ENCODE assay signal across 24 cellular contexts in the genomic region with DNA sequence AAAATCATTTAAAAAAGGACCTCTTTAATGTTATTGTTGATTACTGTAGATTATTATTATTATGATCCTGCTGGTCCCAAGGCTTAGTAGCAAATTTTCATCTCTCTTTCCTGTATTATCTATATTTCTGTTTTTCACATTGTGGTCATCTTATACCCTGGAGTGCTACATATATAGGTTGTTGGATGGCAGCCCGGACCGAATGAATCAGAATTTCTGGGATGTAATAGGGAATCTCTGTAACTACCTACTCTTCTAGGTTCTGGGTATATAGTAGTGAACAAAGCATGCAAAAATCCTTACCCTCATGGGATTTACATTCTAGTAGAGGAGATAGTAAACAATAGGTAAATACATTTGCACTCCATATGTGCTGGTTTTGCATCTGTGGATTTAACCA. TPM values are rescaled to one million over a fixed set of nuclear protein-coding genes. Genes with fewer than 3 reads are reported as not detected.
DNase-seq lines count a peak whose midpoint lies in the region; ATAC-seq, FAIRE-seq and TF ChIP-seq lines count a peak whose summit lies in the region.
"Had no signal": no experiment of that assay in that cellular context is flagged by ENCODE, and none has a peak within 500 bp of the region (broad histone marks: within the 10 kb centered on the region; RNA-seq: fewer than 3 reads in every experiment).

No MANE protein-coding gene starts in this region.

- peaks cover 63% of the 10 kb centered on the region for H3K4me1 ChIP-seq in Karpas-422 (ENCODE audit: low read length)
- H3K4me1 ChIP-seq: SJCRH30 had no signal

- H3K9me2 ChIP-seq in Karpas-422 (replicated peaks; ENCODE audit: insufficient read depth, low read length) = no peaks in the 10 kb centered on the region

- FAIRE-seq in GM12892 (lab: Jason Lieb, UNC) = no peak
- FAIRE-seq: GM12878, H1 had no signal

- no peaks in the 10 kb centered on the region for H3K36me3 ChIP-seq in Karpas-422 (ENCODE audit: insufficient read depth, low read length)
- H3K36me3 ChIP-seq: SJCRH30 had no signal

- no peak overlapping the region for H2AFZ ChIP-seq in Karpas-422 (ENCODE audit: low read length)

- ATAC-seq in HG03135 (IDR thresholded peaks at IDR 0.05; ENCODE audit: unreplicated experiment) = no peak
- ATAC-seq: GM12878, Right ventricle myocardium inferior had no signal

- in situ Hi-C loops in astrocyte of the spinal cord (cut with HindIII; ENCODE audit: low sequenced_read_pairs) = no loop called here

- no peak overlapping the region for H3K9ac ChIP-seq in Karpas-422 (ENCODE audit: low read length)

- H3K27ac ChIP-seq in Karpas-422 (ENCODE audit: low read length) = peak overlapping the region; percentile 82
- H3K27ac ChIP-seq: SJCRH30 had no signal

- no peaks in the 10 kb centered on the region for H3K27me3 ChIP-seq in Karpas-422 (ENCODE audit: low read length)
- H3K27me3 ChIP-seq: SJCRH30 had no signal

- H3K4me2 ChIP-seq in Karpas-422 (ENCODE audit: low read depth, low read length, poor library complexity, severe bottlenecking) = peak overlapping the region; percentile 72

- H3K9me3 ChIP-seq in Karpas-422 (ENCODE audit: low read length) = no peaks in the 10 kb centered on the region
- H3K9me3 ChIP-seq: SJCRH30 had no signal

- H3K4me3 ChIP-seq in Karpas-422 (ENCODE audit: low read length) = 0 out of 2 replicates have a peak overlapping the region, but pooled peaks have one; percentile 17
- H3K4me3 ChIP-seq in astrocyte of the spinal cord (ENCODE audit: low read depth, low read length) = no peak overlapping the region
- H3K4me3 ChIP-seq: GM12878, SJCRH30 had no signal

- H4K20me1 ChIP-seq in Karpas-422 (ENCODE audit: insufficient read depth, low read depth, low read length) = no peaks in the 10 kb centered on the region

- H3K79me2 ChIP-seq in Karpas-422 (ENCODE audit: low read length) = peaks cover 38% of the 10 kb centered on the region

- peak; percentile 4 for DNase-seq in Daoy (ENCODE audit: low read depth)
- DNase-seq in Karpas-422 = no peak
- peak; percentile 30 for DNase-seq in astrocyte of the spinal cord (ENCODE audit: low read depth, low spot score)
- peak; percentile 22 for DNase-seq in fibroblast of peridontal ligament (ENCODE audit: extremely low read depth)
- no peak for DNase-seq in stimulated activated naive CD4-positive, alpha-beta T cell treated with Interleukin-2 at 50 U/mL for 16 hours (lab: John Stamatoyannopoulos, UW)
- DNase-seq in mucosa of gallbladder (ENCODE audit: low spot score) = no peak
- no peak for DNase-seq in GM12892 (ENCODE audit: insufficient read length)
- DNase-seq: Calu3, DMS153, GDM1, HCEC 1CT, MV-4-11, NCI-H1105, NCI-H1436 treated with DMSO at 0.1 percent for 48 hours, NCI-H1930, NCI-H2107, NCI-H446, NCI-H524 treated with DMSO at 0.1 percent for 48 hours, NCI-H774, SJCRH30 had no signal

- no peak for TF ChIP-seq CTCF in astrocyte of the spinal cord (IDR thresholded peaks at IDR 0.05; ENCODE audit: low read depth, low read length)

- TF ChIP-seq POLR2A in GM12892 (IDR thresholded peaks at IDR 0.05; ENCODE audit: low read depth, low read length) = no peak

RNA-seq across cellular contexts. Expression of a gene that starts 31.4 kb away (rescaled TPM):
- total RNA-seq in Daoy (2014; rRNA removed; shearing (Covaris generic)) = 13.7 and 17.4 TPM in 2 replicates
- total RNA-seq in Karpas-422 (2014; rRNA removed; shearing (Covaris generic); ENCODE audit: low replicate concordance) = 35.1 and 50.2 TPM in 2 replicates
- total RNA-seq in mucosa of gallbladder = 11.4 TPM
- 9.9 TPM for polyA plus RNA-seq in GM12892 (2012; ENCODE audit: missing spikeins)

Comparison
In these comparisons a context has a peak if more than half of its experiments do, and no peak if none do; other contexts are left out.
1. DNase-seq: peak in Daoy (single experiment), astrocyte of the spinal cord (single experiment) and fibroblast of peridontal ligament (single experiment); none in Karpas-422 (single experiment), stimulated activated naive CD4-positive, alpha-beta T cell treated with Interleukin-2 at 50 U/mL for 16 hours (single experiment), mucosa of gallbladder (single experiment) and GM12892 (single experiment).